ENCODE assay signal across 9 cellular contexts in genomic region chr20:36951198-36951976, GRCh38. TPM values are rescaled to one million over a fixed set of nuclear protein-coding genes. Genes with fewer than 3 reads are reported as not detected.
A peak's percentile ranks its signal among the peaks of the same experiment; 100 is the strongest.
DNase-seq lines count a peak whose midpoint lies in the region; ATAC-seq, FAIRE-seq and TF ChIP-seq lines count a peak whose summit lies in the region.
"Had no signal": no experiment of that assay in that cellular context is flagged by ENCODE, and none has a peak within 500 bp of the region (broad histone marks: within the 10 kb centered on the region; RNA-seq: fewer than 3 reads in every experiment).

Gene SAMHD1 (minus strand): TSS chr20:36951708. CDS start chr20:36951643, 65 bp downstream.

- in situ Hi-C loops in GM18951 (cut with MboI; ENCODE audit: low sequenced_read_pairs, unreplicated experiment) = no loop called here

- peak within 1 kb of the TSS; percentile 89 for H3K4me2 ChIP-seq in keratinocyte (ENCODE audit: control insufficient read depth, extremely low read depth, insufficient read depth, low read depth, low read length)

- H3K4me3 ChIP-seq in AG09309 (ENCODE audit: control insufficient read depth, low read depth, low read length) (peak within 1 kb of the TSS; percentile 72), keratinocyte (ENCODE audit: control insufficient read depth in 2 of 3, extremely low read depth in 1 of 3, insufficient read depth in 2 of 3, low read depth in 1 of 3, low read length in 3 of 3) (peak within 1 kb of the TSS; percentile 63 to 99 (median 93))

- no peak for FAIRE-seq in keratinocyte (lab: Jason Lieb, UNC)
- FAIRE-seq: TTC549 had no signal

- no peaks in the 10 kb centered on the region for H3K36me3 ChIP-seq in keratinocyte (ENCODE audit: control insufficient read depth in 2 of 2, extremely low read depth in 1 of 2, insufficient read depth in 2 of 2, low read length in 2 of 2)

- peaks cover 12% of the 10 kb centered on the region for H3K4me1 ChIP-seq in keratinocyte (ENCODE audit: control insufficient read depth, extremely low read depth, insufficient read depth, low read length)

- no peaks in the 10 kb centered on the region for H3K9me3 ChIP-seq in keratinocyte (ENCODE audit: control insufficient read depth, low read depth, low read length)

- ATAC-seq in HG03196 (IDR thresholded peaks at IDR 0.05; ENCODE audit: unreplicated experiment) = peak; percentile 82
- ATAC-seq in activated CD4-positive, CD25-positive, alpha-beta regulatory T cell treated with anti-CD3 and anti-CD28 coated beads, Interleukin-2, amount 50 U/mL, for 24 hours = peak; percentile 92 to 94

- no peaks in the 10 kb centered on the region for H4K20me1 ChIP-seq in keratinocyte (ENCODE audit: control insufficient read depth, extremely low read depth, insufficient read depth, low read length)

- no peak within 1 kb of the TSS for H3K27ac ChIP-seq in keratinocyte (ENCODE audit: control insufficient read depth, insufficient read depth, low read length)

- H3K9ac ChIP-seq in keratinocyte (ENCODE audit: control insufficient read depth, extremely low read depth, insufficient read depth, low read length) = peak within 1 kb of the TSS; percentile 72

- DNase-seq in AG09309 (ENCODE audit: low read depth) (peak; percentile 95), NCI-H446 (lab: John Stamatoyannopoulos, UW) (peak; percentile 92 to 99), cerebellar cortex (ENCODE audit: low spot score) (peak; percentile 99), keratinocyte (ENCODE audit: low read depth, low spot score) (peak; percentile 81)
- peak; percentile 77 for DNase-seq in stimulated activated CD4-positive, alpha-beta T cell treated with anti-CD3 and anti-CD28 coated beads, Interleukin-15, amount 100 ng/mL, for 1 hour (ENCODE audit: low read depth in 1 of 2, low spot score in 1 of 2)

- peak within 1 kb of the TSS; percentile 95 for H2AFZ ChIP-seq in keratinocyte (ENCODE audit: control insufficient read depth, low read length)

- H3K27me3 ChIP-seq in keratinocyte (ENCODE audit: control insufficient read depth, extremely low read depth, insufficient read depth, low read length) = no peaks in the 10 kb centered on the region

- TF ChIP-seq CTCF in AG09309 (IDR thresholded peaks at IDR 0.05; ENCODE audit: control insufficient read depth, insufficient read depth, low read depth, low read length, missing control alignments) (no peak), keratinocyte (optimal IDR thresholded peaks at IDR 0.05 in 1 of 3, IDR thresholded peaks at IDR 0.05 in 1 of 3, conservative IDR thresholded peaks at IDR 0.05 in 1 of 3; ENCODE audit: extremely low read depth in 1 of 3, insufficient read depth in 2 of 3, low read length in 3 of 3) (no peak)

- H3K79me2 ChIP-seq in keratinocyte (ENCODE audit: control insufficient read depth, insufficient read depth, low read length) = peaks cover 5% of the 10 kb centered on the region

- no peaks in the 10 kb centered on the region for H3K9me1 ChIP-seq in keratinocyte (ENCODE audit: control insufficient read depth, extremely low read depth, insufficient read depth, low read length)

- dilution Hi-C loops in keratinocyte (cut with MboI; ENCODE audit: extremely low pct_ligation_motif_present, low sequenced_read_pairs) = no loop called here

- TF ChIP-seq POLR2A in GM18951 (IDR thresholded peaks at IDR 0.05; ENCODE audit: extremely low read depth, insufficient read depth, insufficient read length) = peak; percentile 92

RNA-seq across cellular contexts. Expression of gene SAMHD1, which starts in this region (rescaled TPM):
- 16.1 to 29.7 TPM (median 26.5 TPM) in 3 replicates for polyA plus RNA-seq in keratinocyte
- 2.0 TPM for polyA plus RNA-seq in keratinocyte (2011; ENCODE audit: low read depth)
- 12.9 and 19.3 TPM in 2 replicates for polyA plus RNA-seq in keratinocyte (2011; cell fraction: cytosol; rRNA removed)
- 10.4 and 13.3 TPM in 2 replicates for polyA plus RNA-seq in keratinocyte (2011; cell fraction: nucleus; rRNA removed)
- 0.79 and 34.7 TPM in 2 replicates for polyA plus RNA-seq in keratinocyte (2012; ENCODE audit: low replicate concordance)
- 14.7 to 27.9 TPM (median 24.2 TPM) in 3 replicates for polyA minus RNA-seq in keratinocyte
- 25.1 TPM for polyA minus RNA-seq in keratinocyte (2011; cell fraction: cytosol; rRNA and poly(A)+ RNA removed)
- 7.0 and 18.5 TPM in 2 replicates for polyA minus RNA-seq in keratinocyte (2011; cell fraction: nucleus; rRNA and poly(A)+ RNA removed)
